Comparison of ENCODE assay signal across 29 cellular contexts in the genomic region with DNA sequence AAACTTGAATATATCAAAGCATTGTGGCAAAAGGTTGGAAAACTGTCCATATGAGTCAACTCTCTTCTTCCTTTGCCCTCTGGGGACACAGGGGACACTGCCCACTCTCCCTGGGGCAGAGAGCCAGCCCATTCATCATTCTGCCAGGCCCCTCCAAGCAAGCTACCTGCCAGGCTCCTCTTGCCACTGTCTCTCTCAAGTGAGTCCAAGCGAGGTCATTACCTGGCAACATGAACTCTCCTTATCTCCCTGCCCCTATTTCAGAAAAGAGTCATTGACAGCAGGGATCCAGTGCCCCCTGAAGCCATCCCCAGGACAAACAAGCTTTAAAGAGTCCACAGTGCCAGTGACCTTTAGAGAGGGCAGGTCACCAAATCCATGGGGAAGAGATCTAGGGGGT.
A peak's percentile ranks its signal among the peaks of the same experiment; 100 is the strongest.
DNase-seq lines count a peak whose midpoint lies in the region; ATAC-seq, FAIRE-seq and TF ChIP-seq lines count a peak whose summit lies in the region.
"Had no signal": no experiment of that assay in that cellular context is flagged by ENCODE, and none has a peak within 500 bp of the region (broad histone marks: within the 10 kb centered on the region; RNA-seq: fewer than 3 reads in every experiment).

No MANE protein-coding gene starts in this region.

- no peak for DNase-seq in HepG2 (ENCODE audit: low spot score)
- DNase-seq in bronchial epithelial cell (ENCODE audit: low read depth): no peak
- peak; percentile 33 to 88 (median 83) for DNase-seq in right lobe of liver
- DNase-seq in T-helper 1 cell: no peak
- DNase-seq in amniotic stem cell (lab: John Stamatoyannopoulos, UW): no peak
- DNase-seq: 8988T; ACHN; BE2C; C1 segment of cervical spinal cord; CD4-positive, alpha-beta memory T cell; CD4-positive, CD25-positive, alpha-beta regulatory T cell; CD8-positive, alpha-beta memory T cell; COR-L47; DMS 273 treated with DMSO at 0.1 percent for 48 hours; DMS153; DMS53; DMS79; DND-41; EL; GDM1 had no signal

- CTCF ChIA-PET in HepG2 (lab: Yijun Ruan, JAX; ENCODE audit: low intra/inter-chr PET ratio, low total read pairs): no interaction called here

- no peak for ATAC-seq in HepG2
- peak; percentile 83 to 94 (median 86) for ATAC-seq in right lobe of liver
- no peak for ATAC-seq in HG02798 (IDR thresholded peaks at IDR 0.05; ENCODE audit: poor library complexity, unreplicated experiment)
- ATAC-seq: GM12878 had no signal

- H3K27me3 ChIP-seq in liver (ENCODE audit: control insufficient read depth in 4 of 4, insufficient read depth in 4 of 4, low read length in 3 of 4) (no peaks in the 10 kb centered on the region), HepG2 (ENCODE audit: control insufficient read depth in 1 of 2, insufficient read depth in 2 of 2, low read length in 2 of 2) (no peaks in the 10 kb centered on the region; a peak in 1 of 5 replicates), bronchial epithelial cell (ENCODE audit: control insufficient read depth, insufficient read depth, low read length) (peaks cover 2% of the 10 kb centered on the region), right lobe of liver (no peaks in the 10 kb centered on the region)
- H3K27me3 ChIP-seq: BE2C, BLaER1 had no signal

- no TSS peak for BruUV-seq in HepG2 (replicated peaks; lab: Mats Ljungman, UMichigan)

- H3K9me3 Mint-ChIP-seq in IgD-negative memory B cell: no peaks in the 10 kb centered on the region

- H4K20me1 ChIP-seq in HepG2 (ENCODE audit: insufficient read depth, low read length): no peaks in the 10 kb centered on the region
- H4K20me1 ChIP-seq: BLaER1 had no signal

- no peaks in the 10 kb centered on the region for H3K9me3 ChIP-seq in liver (ENCODE audit: control insufficient read depth in 4 of 4, low read length in 3 of 4)
- no peaks in the 10 kb centered on the region for H3K9me3 ChIP-seq in HepG2 (ENCODE audit: low read length)
- H3K9me3 ChIP-seq in right lobe of liver: no peaks in the 10 kb centered on the region
- H3K9me3 ChIP-seq: BE2C, BLaER1 had no signal

- H3K36me3 Mint-ChIP-seq in IgD-negative memory B cell: no peaks in the 10 kb centered on the region
- H3K36me3 Mint-ChIP-seq: CD14-positive monocyte; CD4-positive, alpha-beta memory T cell; CD4-positive, CD25-positive, alpha-beta regulatory T cell; CD8-positive, alpha-beta memory T cell had no signal

- no peaks in the 10 kb centered on the region for H3K4me1 Mint-ChIP-seq in IgD-negative memory B cell
- H3K4me1 Mint-ChIP-seq: CD14-positive monocyte; CD4-positive, alpha-beta memory T cell; CD4-positive, CD25-positive, alpha-beta regulatory T cell; CD8-positive, alpha-beta memory T cell had no signal

- no peak overlapping the region for H3K4me2 ChIP-seq in HepG2 (ENCODE audit: low read depth, low read length)
- H3K4me2 ChIP-seq: BLaER1 had no signal

- no peak for TF ChIP-seq CTCF in liver (IDR thresholded peaks at IDR 0.05; ENCODE audit: low read depth, low read length, missing input control)
- no peak for TF ChIP-seq CTCF in HepG2 (CRISPR knock-in tag; IDR thresholded peaks at IDR 0.05)
- TF ChIP-seq CTCF in bronchial epithelial cell (IDR thresholded peaks at IDR 0.05; ENCODE audit: insufficient read depth, low read length, severe bottlenecking): no peak
- no peak for TF ChIP-seq CTCF in right lobe of liver (IDR thresholded peaks at IDR 0.05)

- peak overlapping the region in 2 of 3 donors; percentile 23 to 41 for H3K27ac Mint-ChIP-seq in IgD-negative memory B cell
- H3K27ac Mint-ChIP-seq: CD14-positive monocyte; CD4-positive, CD25-positive, alpha-beta regulatory T cell; CD8-positive, alpha-beta memory T cell had no signal

- intact Hi-C loops in HepG2 (cut with micrococcal nuclease; ENCODE audit: unreplicated experiment) (no loop called here), right lobe of liver (cut with DNase I) (no loop called here)

- TF ChIP-seq RAD21 in liver (IDR thresholded peaks at IDR 0.05) (peak; percentile 38 to 51), HepG2 (CRISPR knock-in tag; IDR thresholded peaks at IDR 0.05) (no peak)

- no peak overlapping the region for H3K4me3 Mint-ChIP-seq in IgD-negative memory B cell
- H3K4me3 Mint-ChIP-seq: CD14-positive monocyte; CD4-positive, CD25-positive, alpha-beta regulatory T cell; CD8-positive, alpha-beta memory T cell had no signal

- H3K36me3 ChIP-seq in liver (ENCODE audit: control insufficient read depth in 4 of 4, insufficient read depth in 3 of 4, low read depth in 1 of 4, low read length in 3 of 4): no peaks in the 10 kb centered on the region
- no peaks in the 10 kb centered on the region for H3K36me3 ChIP-seq in HepG2 (replicated peaks in 1 of 2; ENCODE audit: control insufficient read depth in 1 of 2, insufficient read depth in 2 of 2, low read length in 2 of 2)
- H3K36me3 ChIP-seq in bronchial epithelial cell (ENCODE audit: control insufficient read depth, insufficient read depth, low read length): no peaks in the 10 kb centered on the region
- H3K36me3 ChIP-seq in right lobe of liver: no peaks in the 10 kb centered on the region
- H3K36me3 ChIP-seq: BE2C, BLaER1 had no signal

- H3K27ac ChIP-seq in liver (ENCODE audit: low read depth in 1 of 2, low read length in 2 of 2) (peak overlapping the region; percentile 29 to 61), HepG2 (ENCODE audit: extremely low read length, insufficient read depth, low read length) (no peak overlapping the region), right lobe of liver (peak overlapping the region in 2 of 3 donors; percentile 7 to 79)
- H3K27ac ChIP-seq: BLaER1 had no signal

- POLR2A ChIA-PET in HepG2 (lab: Yijun Ruan, JAX): no interaction called here

- H3K9ac ChIP-seq in liver (ENCODE audit: low read depth in 1 of 2, low read length in 2 of 2) (no peak overlapping the region), HepG2 (ENCODE audit: insufficient read depth, low read depth, low read length) (no peak overlapping the region)
- H3K9ac ChIP-seq: BLaER1 had no signal

- H3K4me1 ChIP-seq in liver (ENCODE audit: control insufficient read depth in 4 of 4, insufficient read depth in 4 of 4, low read length in 3 of 4) (peaks cover 0 to 14% (median 4%) of the 10 kb centered on the region in 4 donors), HepG2 (ENCODE audit: insufficient read depth, low read length) (no peaks in the 10 kb centered on the region), right lobe of liver (peaks cover 0 to 8% (median 0%) of the 10 kb centered on the region in 4 donors)
- H3K4me1 ChIP-seq: BE2C, BLaER1 had no signal

- no peak for TF ChIP-seq POLR2A in HepG2 (IDR thresholded peaks at IDR 0.05; ENCODE audit: insufficient read depth in 1 of 2, low read depth in 2 of 2, low read length in 2 of 2)
- no peak for TF ChIP-seq POLR2A in right lobe of liver (IDR thresholded peaks at IDR 0.05)

- TF ChIP-seq EP300 in HepG2 (IDR thresholded peaks at IDR 0.05; ENCODE audit: low read depth in 2 of 2, low read length in 2 of 2) (no peak), HepG2 (CRISPR knock-in tag; IDR thresholded peaks at IDR 0.05; ENCODE audit: borderline replicate concordance) (no peak)

- no peak overlapping the region for H3K4me3 ChIP-seq in liver (ENCODE audit: low read depth in 1 of 3, low read length in 3 of 3)
- H3K4me3 ChIP-seq in HepG2 (replicated peaks in 1 of 3; ENCODE audit: insufficient read depth in 1 of 3, low read depth in 2 of 3, low read length in 3 of 3): no peak overlapping the region
- H3K4me3 ChIP-seq in bronchial epithelial cell (ENCODE audit: low read depth, low read length): no peak overlapping the region
- H3K4me3 ChIP-seq in right lobe of liver: no peak overlapping the region
- H3K4me3 ChIP-seq: BLaER1, GM12878 had no signal

- in situ Hi-C loops in HepG2 (cut with HindIII; ENCODE audit: extremely low pct_ligation_motif_present, low pct_unique_long_range_greater_than_20kb): no loop called here

- no peak overlapping the region for H2AFZ ChIP-seq in HepG2 (ENCODE audit: low read length)

- 33% methylated on average over 1 of the region's 1 CpG for WGBS in liver
- 20% methylated on average over 1 of the region's 1 CpG for WGBS in HepG2 (ENCODE audit: low lambda C conversion rate)
- WGBS in right lobe of liver (ENCODE audit: insufficient coverage, low coverage, low lambda C conversion rate, missing lambda C conversion rate): 33% methylated on average over 1 of the region's 1 CpG

- FAIRE-seq in HepG2 (lab: Jason Lieb, UNC) (no peak), bronchial epithelial cell (lab: Jason Lieb, UNC) (peak; percentile 18)
- FAIRE-seq: A204.1, GM12878, GM12892, GM18507 had no signal

- no peaks in the 10 kb centered on the region for H3K79me2 ChIP-seq in HepG2 (ENCODE audit: insufficient read depth, low read length)

- no peaks in the 10 kb centered on the region for H3K27me3 Mint-ChIP-seq in IgD-negative memory B cell
- H3K27me3 Mint-ChIP-seq: CD4-positive, alpha-beta memory T cell; CD4-positive, CD25-positive, alpha-beta regulatory T cell; CD8-positive, alpha-beta memory T cell had no signal

TF ChIP-seq in liver, 16 proteins besides CTCF, POLR2A, EP300 and RAD21 (continues in another document):
- TF ChIP-seq RXRA (IDR thresholded peaks at IDR 0.05): peak; percentile 80 to 84

TF ChIP-seq in HepG2, 621 proteins besides CTCF, POLR2A, EP300 and RAD21 (continues in another document):
- TF ChIP-seq ZNF644 (CRISPR knock-in tag; IDR thresholded peaks at IDR 0.05; ENCODE audit: low read depth): no peak
- TF ChIP-seq ZNF451 (CRISPR knock-in tag; IDR thresholded peaks at IDR 0.05): no peak
- TF ChIP-seq, protein P1, sequence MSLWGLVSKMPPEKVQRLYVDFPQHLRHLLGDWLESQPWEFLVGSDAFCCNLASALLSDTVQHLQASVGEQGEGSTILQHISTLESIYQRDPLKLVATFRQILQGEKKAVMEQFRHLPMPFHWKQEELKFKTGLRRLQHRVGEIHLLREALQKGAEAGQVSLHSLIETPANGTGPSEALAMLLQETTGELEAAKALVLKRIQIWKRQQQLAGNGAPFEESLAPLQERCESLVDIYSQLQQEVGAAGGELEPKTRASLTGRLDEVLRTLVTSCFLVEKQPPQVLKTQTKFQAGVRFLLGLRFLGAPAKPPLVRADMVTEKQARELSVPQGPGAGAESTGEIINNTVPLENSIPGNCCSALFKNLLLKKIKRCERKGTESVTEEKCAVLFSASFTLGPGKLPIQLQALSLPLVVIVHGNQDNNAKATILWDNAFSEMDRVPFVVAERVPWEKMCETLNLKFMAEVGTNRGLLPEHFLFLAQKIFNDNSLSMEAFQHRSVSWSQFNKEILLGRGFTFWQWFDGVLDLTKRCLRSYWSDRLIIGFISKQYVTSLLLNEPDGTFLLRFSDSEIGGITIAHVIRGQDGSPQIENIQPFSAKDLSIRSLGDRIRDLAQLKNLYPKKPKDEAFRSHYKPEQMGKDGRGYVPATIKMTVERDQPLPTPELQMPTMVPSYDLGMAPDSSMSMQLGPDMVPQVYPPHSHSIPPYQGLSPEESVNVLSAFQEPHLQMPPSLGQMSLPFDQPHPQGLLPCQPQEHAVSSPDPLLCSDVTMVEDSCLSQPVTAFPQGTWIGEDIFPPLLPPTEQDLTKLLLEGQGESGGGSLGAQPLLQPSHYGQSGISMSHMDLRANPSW (CRISPR knock-in tag; IDR thresholded peaks at IDR 0.05; ENCODE audit: borderline replicate concordance): no peak
- no peak for TF ChIP-seq ZKSCAN1 (IDR thresholded peaks at IDR 0.05; ENCODE audit: low read length)

Comparison
In these comparisons a context has a peak if more than half of its experiments do, and no peak if none do; other contexts are left out.
1. ATAC-seq: peak in right lobe of liver (4 of 4); none in HepG2 (single experiment) and HG02798 (single experiment).
2. DNase-seq: peak in right lobe of liver (3 of 3); none in HepG2 (single experiment), bronchial epithelial cell (single experiment), T-helper 1 cell (0 of 5) and amniotic stem cell (single experiment).